Comparison of ENCODE assay signal across 18 cellular contexts in the genomic region with DNA sequence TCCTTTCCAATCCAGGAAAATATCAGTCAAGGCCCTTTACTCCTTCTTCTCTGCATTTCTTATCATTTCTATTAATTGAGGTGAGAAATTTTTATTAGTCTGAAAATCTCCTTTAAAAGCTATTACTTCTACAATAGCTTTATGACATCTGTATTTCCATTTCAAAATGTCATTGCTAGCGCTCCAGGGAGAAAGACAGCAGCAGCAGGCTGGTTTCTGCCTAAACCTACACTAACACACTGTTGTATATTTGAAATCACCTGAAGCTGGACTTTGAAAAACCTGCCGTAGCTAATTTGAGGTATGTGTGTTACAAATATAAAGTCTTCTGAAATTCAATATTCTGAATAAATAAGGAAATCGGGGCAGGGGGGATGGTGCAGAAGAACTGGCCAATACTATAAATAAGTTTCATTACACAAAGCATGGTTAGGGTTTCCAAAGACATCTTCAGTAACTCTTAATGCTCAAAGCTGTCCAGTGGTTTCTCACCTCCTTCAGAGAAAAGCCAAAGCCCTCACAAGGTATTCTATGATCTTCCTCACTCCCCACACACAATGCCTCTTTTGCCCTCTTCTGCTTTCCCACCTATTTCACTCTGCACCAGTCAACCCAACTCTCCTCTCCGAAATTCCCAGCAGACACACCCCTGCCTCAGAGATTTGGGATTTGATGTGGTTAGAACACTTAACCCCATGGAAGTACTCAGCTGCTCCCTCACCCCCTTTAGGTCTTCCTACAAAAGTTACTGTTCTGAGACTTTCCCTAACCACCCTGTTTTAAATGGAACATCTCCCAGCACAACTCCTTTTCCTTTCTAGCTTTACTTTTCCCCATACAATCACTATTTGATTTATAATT.
DNase-seq lines count a peak whose midpoint lies in the region; ATAC-seq and TF ChIP-seq lines count a peak whose summit lies in the region.
"Had no signal": no experiment of that assay in that cellular context is flagged by ENCODE, and none has a peak within 500 bp of the region (broad histone marks: within the 10 kb centered on the region; RNA-seq: fewer than 3 reads in every experiment).

No MANE protein-coding gene starts in this region.

- TF ChIP-seq CTCF in 22Rv1 (IDR thresholded peaks at IDR 0.05) (no peak), progenitor cell of endocrine pancreas (IDR thresholded peaks at IDR 0.05; ENCODE audit: unreplicated experiment) (no peak), heart left ventricle (IDR thresholded peaks at IDR 0.05) (no peak)

- H3K36me3 ChIP-seq in heart left ventricle = no peaks in the 10 kb centered on the region

- no peaks in the 10 kb centered on the region for H3K27me3 ChIP-seq in heart left ventricle

- H3K4me3 Mint-ChIP-seq in IgD-negative memory B cell (no peak overlapping the region), progenitor cell of endocrine pancreas (ENCODE audit: low read depth) (no peak overlapping the region)
- H3K4me3 Mint-ChIP-seq in effector memory CD8-positive, alpha-beta T cell = peak overlapping the region in 1 of 2 donors; percentile 48
- H3K4me3 Mint-ChIP-seq: CD14-positive monocyte had no signal

- H3K27ac ChIP-seq in 22Rv1 (peak overlapping the region; percentile 97), heart left ventricle (no peak overlapping the region)
- H3K27ac ChIP-seq: PC-9, SK-N-MC had no signal

- H3K9me3 Mint-ChIP-seq in IgD-negative memory B cell (peaks cover 0 to 3% (median 0%) of the 10 kb centered on the region in 3 donors), progenitor cell of endocrine pancreas (ENCODE audit: low read depth) (peaks cover 3% of the 10 kb centered on the region)
- H3K9me3 Mint-ChIP-seq in effector memory CD8-positive, alpha-beta T cell = no peaks in the 10 kb centered on the region
- H3K9me3 Mint-ChIP-seq: CD14-positive monocyte had no signal

- no peak overlapping the region for H3K4me3 ChIP-seq in heart left ventricle
- H3K4me3 ChIP-seq: PC-9, SK-N-MC had no signal

- peaks cover 3% of the 10 kb centered on the region for H3K36me3 Mint-ChIP-seq in IgD-negative memory B cell
- H3K36me3 Mint-ChIP-seq in effector memory CD8-positive, alpha-beta T cell (ENCODE audit: insufficient read depth) = no peaks in the 10 kb centered on the region
- H3K36me3 Mint-ChIP-seq in progenitor cell of endocrine pancreas (ENCODE audit: insufficient read depth) = no peaks in the 10 kb centered on the region
- H3K36me3 Mint-ChIP-seq: CD14-positive monocyte had no signal

- no peak for DNase-seq in effector memory CD8-positive, alpha-beta T cell
- DNase-seq in progenitor cell of endocrine pancreas (ENCODE audit: low spot score, unreplicated experiment) (no peak), erythroblast (lab: John Stamatoyannopoulos, UW) (no peak), heart left ventricle (no peak)
- DNase-seq: COR-L47, DMS153, EL, HCEC 1CT, NCI-H1694 treated with DMSO at 0.1 percent for 48 hours, NCI-H446, NCI-H774, PC-9 had no signal

- peaks cover 0 to 39% (median 16%) of the 10 kb centered on the region in 12 donors for H3K4me1 ChIP-seq in heart left ventricle

- TF ChIP-seq POLR2A in erythroblast (IDR thresholded peaks at IDR 0.05; ENCODE audit: low read length) (no peak), heart left ventricle (IDR thresholded peaks at IDR 0.05) (no peak)

- 61 to 78% (median 66%) methylated on average over 4 of the region's 4 CpGs for WGBS in heart left ventricle, 4 donors

- H3K27ac Mint-ChIP-seq in IgD-negative memory B cell = peak overlapping the region in 2 of 3 donors; percentile 41 to 42
- H3K27ac Mint-ChIP-seq in effector memory CD8-positive, alpha-beta T cell = peak overlapping the region in 1 of 2 donors; percentile 86
- peak overlapping the region; percentile 51 for H3K27ac Mint-ChIP-seq in progenitor cell of endocrine pancreas

- peak; percentile 58 for ATAC-seq in effector memory CD8-positive, alpha-beta T cell (replicated peaks)
- ATAC-seq in GM19023 (IDR thresholded peaks at IDR 0.05; ENCODE audit: unreplicated experiment) (no peak), GM21367 (IDR thresholded peaks at IDR 0.05; ENCODE audit: unreplicated experiment) (no peak), heart left ventricle (no peak)

- intact Hi-C loops in heart left ventricle (cut with DNase I) = no loop called here

- H3K27me3 Mint-ChIP-seq in IgD-negative memory B cell (no peaks in the 10 kb centered on the region), progenitor cell of endocrine pancreas (no peaks in the 10 kb centered on the region)
- no peaks in the 10 kb centered on the region for H3K27me3 Mint-ChIP-seq in effector memory CD8-positive, alpha-beta T cell

- peaks cover 42 to 69% (median 55%) of the 10 kb centered on the region in 3 donors for H3K4me1 Mint-ChIP-seq in IgD-negative memory B cell
- H3K4me1 Mint-ChIP-seq in effector memory CD8-positive, alpha-beta T cell (ENCODE audit: low read depth in 2 of 2) = peaks cover 34 to 51% of the 10 kb centered on the region in 2 donors
- H3K4me1 Mint-ChIP-seq in progenitor cell of endocrine pancreas (ENCODE audit: low read depth) = peaks cover 32% of the 10 kb centered on the region

- peaks cover 0 to 5% (median 0%) of the 10 kb centered on the region in 12 donors for H3K9me3 ChIP-seq in heart left ventricle
